Comparison of ENCODE assay signal across 25 cellular contexts in genomic region chr10:110619514-110619913, GRCh38.
"Had no signal": no experiment of that assay in that cellular context is flagged by ENCODE, and none has a peak within 500 bp of the region (broad histone marks: within the 10 kb centered on the region; RNA-seq: fewer than 3 reads in every experiment).

No MANE protein-coding gene starts in this region.

- H3K27ac ChIP-seq: PC-9 had no signal

- H3K9me3 Mint-ChIP-seq: activated B cell treated with CpG ODN at 0.5 μM for 24 hours; activated CD4-positive, alpha-beta memory T cell treated with anti-CD3 and anti-CD28 coated beads, Interleukin-2, amount 10 ng/mL, durations not matched to agents 7 days and 5 days; activated naive CD4-positive, alpha-beta T cell treated with anti-CD3 and anti-CD28 coated beads for 36 hours; activated T-helper 17 cell treated with anti-CD3 and anti-CD28 coated beads, Interleukin-2, amount 50 U/mL, for 72 hours; central memory CD8-positive, alpha-beta T cell had no signal

- H3K36me3 Mint-ChIP-seq: brain had no signal

- H3K4me2 ChIP-seq: PC-9 had no signal

- H3K4me1 Mint-ChIP-seq: central memory CD8-positive, alpha-beta T cell had no signal

- DNase-seq: activated B cell treated with CpG ODN at 0.5 μM for 24 hours; activated CD4-positive, alpha-beta memory T cell treated with anti-CD3 and anti-CD28 coated beads, Interleukin-2, amount 10 ng/mL, durations not matched to agents 7 days and 5 days; activated CD4-positive, alpha-beta T cell treated with anti-CD3 and anti-CD28 coated beads, Interleukin-2, amount 50 U/mL, for 1 hour; activated gamma-delta T cell; activated naive CD4-positive, alpha-beta T cell treated with anti-CD3 and anti-CD28 coated beads for 36 hours; activated T-cell treated with anti-CD3 and anti-CD28 coated beads for 4 hours; activated T-cell treated with anti-CD3 and anti-CD28 coated beads, Interleukin-2, amount 50 U/mL, for 48 hours; amygdala; Karpas-422; MM.1S; NCI-H1105; NCI-H1436; NCI-H187 treated with DMSO at 0.1 percent for 48 hours; NCI-H2081 treated with DMSO at 0.1 percent for 48 hours; NCI-H446; NCI-H524 treated with DMSO at 0.1 percent for 48 hours; NCI-H774; PC-9; SHP77 treated with DMSO at 0.1 percent for 48 hours; T-helper 9 cell had no signal

- H3K27ac Mint-ChIP-seq: activated B cell treated with CpG ODN at 0.5 μM for 24 hours; activated CD4-positive, alpha-beta memory T cell treated with anti-CD3 and anti-CD28 coated beads, Interleukin-2, amount 10 ng/mL, durations not matched to agents 7 days and 5 days; activated naive CD4-positive, alpha-beta T cell treated with anti-CD3 and anti-CD28 coated beads for 36 hours; brain; T-helper 1 cell treated with Interleukin-12 subunit alpha and Interleukin-12 subunit beta and Interleukin-4 antibody, amounts not matched to agents 30 μg/mL and 1 μg/mL, for 36 hours had no signal

- H3K4me3 ChIP-seq: PC-9 had no signal

- H3K27me3 Mint-ChIP-seq: activated B cell treated with CpG ODN at 0.5 μM for 24 hours; activated naive CD8-positive, alpha-beta T cell; activated T-helper 17 cell treated with anti-CD3 and anti-CD28 coated beads, Interleukin-2, amount 50 U/mL, for 72 hours; central memory CD8-positive, alpha-beta T cell had no signal

- ATAC-seq: activated T-helper 17 cell treated with anti-CD3 and anti-CD28 coated beads, Interleukin-2, amount 50 U/mL, for 72 hours had no signal

- H2AFZ ChIP-seq: PC-9 had no signal

- H3K4me3 Mint-ChIP-seq: activated B cell treated with CpG ODN at 0.5 μM for 24 hours; activated CD4-positive, alpha-beta memory T cell treated with anti-CD3 and anti-CD28 coated beads, Interleukin-2, amount 10 ng/mL, durations not matched to agents 7 days and 5 days; activated naive CD4-positive, alpha-beta T cell treated with anti-CD3 and anti-CD28 coated beads for 36 hours; activated naive CD8-positive, alpha-beta T cell; brain; central memory CD8-positive, alpha-beta T cell; T-helper 1 cell treated with Interleukin-12 subunit alpha and Interleukin-12 subunit beta and Interleukin-4 antibody, amounts not matched to agents 30 μg/mL and 1 μg/mL, for 36 hours had no signal
